Comparison of ENCODE assay signal across 1 cellular context in the genomic region with DNA sequence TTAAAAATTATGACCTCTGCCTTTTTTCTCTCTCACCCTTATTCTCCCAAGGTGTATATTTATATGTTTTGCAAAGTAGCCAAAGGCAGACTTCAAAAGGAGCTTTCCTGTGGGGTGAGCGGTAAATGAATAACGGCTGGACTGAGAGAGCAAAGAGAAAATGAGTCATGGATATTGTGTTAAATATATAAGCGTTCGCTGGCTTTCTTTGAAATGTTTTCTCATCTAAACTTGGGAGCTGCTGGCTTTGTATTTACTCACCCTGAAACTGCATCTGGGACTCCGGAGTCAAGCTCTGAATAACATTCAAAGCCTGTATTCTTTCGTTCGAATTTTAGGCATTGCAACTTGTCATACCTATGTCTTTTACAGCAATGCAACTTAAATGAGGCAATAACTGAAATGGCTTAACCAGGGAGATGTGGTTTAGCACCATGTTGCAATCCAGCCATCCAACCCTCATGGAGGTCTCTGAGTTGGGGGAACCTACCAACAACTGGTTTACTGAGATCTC.
TF ChIP-seq lines count a peak whose summit lies in the region.

No MANE protein-coding gene starts in this region.

TF ChIP-seq in HepG2, 621 proteins besides CTCF, POLR2A, EP300 and RAD21 (continued from another document and continues in another):
- TF ChIP-seq, protein P1, sequence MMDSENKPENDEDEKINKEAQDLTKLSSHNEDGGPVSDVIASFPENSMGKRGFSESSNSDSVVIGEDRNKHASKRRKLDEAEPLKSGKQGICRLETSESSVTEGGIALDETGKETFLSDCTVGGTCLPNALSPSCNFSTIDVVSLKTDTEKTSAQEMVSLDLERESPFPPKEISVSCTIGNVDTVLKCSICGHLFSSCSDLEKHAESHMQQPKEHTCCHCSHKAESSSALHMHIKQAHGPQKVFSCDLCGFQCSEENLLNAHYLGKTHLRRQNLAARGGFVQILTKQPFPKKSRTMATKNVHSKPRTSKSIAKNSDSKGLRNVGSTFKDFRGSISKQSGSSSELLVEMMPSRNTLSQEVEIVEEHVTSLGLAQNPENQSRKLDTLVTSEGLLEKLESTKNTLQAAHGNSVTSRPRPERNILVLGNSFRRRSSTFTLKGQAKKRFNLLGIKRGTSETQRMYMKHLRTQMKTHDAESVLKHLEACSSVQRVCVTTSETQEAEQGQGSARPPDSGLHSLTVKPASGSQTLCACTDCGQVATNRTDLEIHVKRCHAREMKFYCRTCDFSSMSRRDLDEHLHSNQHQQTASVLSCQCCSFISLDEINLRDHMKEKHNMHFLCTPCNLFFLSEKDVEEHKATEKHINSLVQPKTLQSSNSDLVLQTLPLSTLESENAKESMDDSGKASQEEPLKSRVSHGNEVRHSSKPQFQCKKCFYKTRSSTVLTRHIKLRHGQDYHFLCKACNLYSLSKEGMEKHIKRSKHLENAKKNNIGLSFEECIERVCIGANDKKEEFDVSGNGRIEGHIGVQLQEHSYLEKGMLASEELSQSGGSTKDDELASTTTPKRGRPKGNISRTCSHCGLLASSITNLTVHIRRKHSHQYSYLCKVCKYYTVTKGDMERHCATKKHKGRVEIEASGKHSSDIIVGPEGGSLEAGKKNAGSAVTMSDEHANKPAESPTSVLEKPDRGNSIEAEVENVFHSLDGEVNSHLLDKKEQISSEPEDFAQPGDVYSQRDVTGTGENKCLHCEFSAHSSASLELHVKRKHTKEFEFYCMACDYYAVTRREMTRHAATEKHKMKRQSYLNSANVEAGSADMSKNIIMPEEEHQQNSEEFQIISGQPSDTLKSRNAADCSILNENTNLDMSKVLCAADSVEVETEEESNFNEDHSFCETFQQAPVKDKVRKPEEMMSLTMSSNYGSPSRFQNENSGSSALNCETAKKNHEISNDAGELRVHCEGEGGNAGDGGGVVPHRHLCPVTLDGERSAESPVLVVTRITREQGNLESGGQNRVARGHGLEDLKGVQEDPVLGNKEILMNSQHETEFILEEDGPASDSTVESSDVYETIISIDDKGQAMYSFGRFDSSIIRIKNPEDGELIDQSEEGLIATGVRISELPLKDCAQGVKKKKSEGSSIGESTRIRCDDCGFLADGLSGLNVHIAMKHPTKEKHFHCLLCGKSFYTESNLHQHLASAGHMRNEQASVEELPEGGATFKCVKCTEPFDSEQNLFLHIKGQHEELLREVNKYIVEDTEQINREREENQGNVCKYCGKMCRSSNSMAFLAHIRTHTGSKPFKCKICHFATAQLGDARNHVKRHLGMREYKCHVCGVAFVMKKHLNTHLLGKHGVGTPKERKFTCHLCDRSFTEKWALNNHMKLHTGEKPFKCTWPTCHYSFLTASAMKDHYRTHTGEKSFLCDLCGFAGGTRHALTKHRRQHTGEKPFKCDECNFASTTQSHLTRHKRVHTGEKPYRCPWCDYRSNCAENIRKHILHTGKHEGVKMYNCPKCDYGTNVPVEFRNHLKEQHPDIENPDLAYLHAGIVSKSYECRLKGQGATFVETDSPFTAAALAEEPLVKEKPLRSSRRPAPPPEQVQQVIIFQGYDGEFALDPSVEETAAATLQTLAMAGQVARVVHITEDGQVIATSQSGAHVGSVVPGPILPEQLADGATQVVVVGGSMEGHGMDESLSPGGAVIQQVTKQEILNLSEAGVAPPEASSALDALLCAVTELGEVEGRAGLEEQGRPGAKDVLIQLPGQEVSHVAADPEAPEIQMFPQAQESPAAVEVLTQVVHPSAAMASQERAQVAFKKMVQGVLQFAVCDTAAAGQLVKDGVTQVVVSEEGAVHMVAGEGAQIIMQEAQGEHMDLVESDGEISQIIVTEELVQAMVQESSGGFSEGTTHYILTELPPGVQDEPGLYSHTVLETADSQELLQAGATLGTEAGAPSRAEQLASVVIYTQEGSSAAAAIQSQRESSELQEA (CRISPR knock-in tag; IDR thresholded peaks at IDR 0.05; ENCODE audit: not compliant biosample characterization): no peak
- TF ChIP-seq ZNF775 (CRISPR knock-in tag; IDR thresholded peaks at IDR 0.05; ENCODE audit: borderline replicate concordance) (peak; percentile 95; the same call in 1 of the 2 replicates), EHMT2 (IDR thresholded peaks at IDR 0.05; ENCODE audit: borderline replicate concordance, low read depth, low read length) (no peak), KDM6A (CRISPR knock-in tag; IDR thresholded peaks at IDR 0.05; ENCODE audit: low read depth) (peak; percentile 53; the same call in 1 of the 2 replicates), DNMT3B (CRISPR knock-in tag; conservative IDR thresholded peaks at IDR 0.05) (no peak; the same call in 1 of the 2 replicates), ZNF557 (CRISPR knock-in tag; IDR thresholded peaks at IDR 0.05) (0 out of 2 replicates have a peak, but pooled peaks have one; percentile 58), ZNF44 (CRISPR knock-in tag; IDR thresholded peaks at IDR 0.05) (no peak), HNRNPH1 (optimal IDR thresholded peaks at IDR 0.05; ENCODE audit: low read depth, low read length) (no peak), ZNF224 (CRISPR knock-in tag; IDR thresholded peaks at IDR 0.05) (no peak), GFI1 (CRISPR knock-in tag; IDR thresholded peaks at IDR 0.05; ENCODE audit: borderline replicate concordance) (0 out of 2 replicates have a peak, but pooled peaks have one; percentile 44), NCOA2 (CRISPR knock-in tag; IDR thresholded peaks at IDR 0.05) (peak; percentile 84), TEAD2 (CRISPR knock-in tag; IDR thresholded peaks at IDR 0.05) (no peak), POLR2G (IDR thresholded peaks at IDR 0.05; ENCODE audit: low read depth, low read length) (peak; percentile 54; the same call in 1 of the 2 replicates), MTF2 (CRISPR knock-in tag; IDR thresholded peaks at IDR 0.05; ENCODE audit: borderline replicate concordance) (no peak), CEBPG (CRISPR knock-in tag; IDR thresholded peaks at IDR 0.05) (peak; percentile 95), FOXM1 (CRISPR knock-in tag; IDR thresholded peaks at IDR 0.05) (no peak), ONECUT2 (CRISPR knock-in tag; IDR thresholded peaks at IDR 0.05) (no peak), TBX2 (CRISPR knock-in tag; IDR thresholded peaks at IDR 0.05; ENCODE audit: borderline replicate concordance) (peak; percentile 94), FOXP1 (IDR thresholded peaks at IDR 0.05) (no peak), FOXP1 (CRISPR knock-in tag; IDR thresholded peaks at IDR 0.05) (peak; percentile 83), ZNF558 (CRISPR knock-in tag; IDR thresholded peaks at IDR 0.05; ENCODE audit: borderline replicate concordance) (no peak)
- TF ChIP-seq, protein P2, sequence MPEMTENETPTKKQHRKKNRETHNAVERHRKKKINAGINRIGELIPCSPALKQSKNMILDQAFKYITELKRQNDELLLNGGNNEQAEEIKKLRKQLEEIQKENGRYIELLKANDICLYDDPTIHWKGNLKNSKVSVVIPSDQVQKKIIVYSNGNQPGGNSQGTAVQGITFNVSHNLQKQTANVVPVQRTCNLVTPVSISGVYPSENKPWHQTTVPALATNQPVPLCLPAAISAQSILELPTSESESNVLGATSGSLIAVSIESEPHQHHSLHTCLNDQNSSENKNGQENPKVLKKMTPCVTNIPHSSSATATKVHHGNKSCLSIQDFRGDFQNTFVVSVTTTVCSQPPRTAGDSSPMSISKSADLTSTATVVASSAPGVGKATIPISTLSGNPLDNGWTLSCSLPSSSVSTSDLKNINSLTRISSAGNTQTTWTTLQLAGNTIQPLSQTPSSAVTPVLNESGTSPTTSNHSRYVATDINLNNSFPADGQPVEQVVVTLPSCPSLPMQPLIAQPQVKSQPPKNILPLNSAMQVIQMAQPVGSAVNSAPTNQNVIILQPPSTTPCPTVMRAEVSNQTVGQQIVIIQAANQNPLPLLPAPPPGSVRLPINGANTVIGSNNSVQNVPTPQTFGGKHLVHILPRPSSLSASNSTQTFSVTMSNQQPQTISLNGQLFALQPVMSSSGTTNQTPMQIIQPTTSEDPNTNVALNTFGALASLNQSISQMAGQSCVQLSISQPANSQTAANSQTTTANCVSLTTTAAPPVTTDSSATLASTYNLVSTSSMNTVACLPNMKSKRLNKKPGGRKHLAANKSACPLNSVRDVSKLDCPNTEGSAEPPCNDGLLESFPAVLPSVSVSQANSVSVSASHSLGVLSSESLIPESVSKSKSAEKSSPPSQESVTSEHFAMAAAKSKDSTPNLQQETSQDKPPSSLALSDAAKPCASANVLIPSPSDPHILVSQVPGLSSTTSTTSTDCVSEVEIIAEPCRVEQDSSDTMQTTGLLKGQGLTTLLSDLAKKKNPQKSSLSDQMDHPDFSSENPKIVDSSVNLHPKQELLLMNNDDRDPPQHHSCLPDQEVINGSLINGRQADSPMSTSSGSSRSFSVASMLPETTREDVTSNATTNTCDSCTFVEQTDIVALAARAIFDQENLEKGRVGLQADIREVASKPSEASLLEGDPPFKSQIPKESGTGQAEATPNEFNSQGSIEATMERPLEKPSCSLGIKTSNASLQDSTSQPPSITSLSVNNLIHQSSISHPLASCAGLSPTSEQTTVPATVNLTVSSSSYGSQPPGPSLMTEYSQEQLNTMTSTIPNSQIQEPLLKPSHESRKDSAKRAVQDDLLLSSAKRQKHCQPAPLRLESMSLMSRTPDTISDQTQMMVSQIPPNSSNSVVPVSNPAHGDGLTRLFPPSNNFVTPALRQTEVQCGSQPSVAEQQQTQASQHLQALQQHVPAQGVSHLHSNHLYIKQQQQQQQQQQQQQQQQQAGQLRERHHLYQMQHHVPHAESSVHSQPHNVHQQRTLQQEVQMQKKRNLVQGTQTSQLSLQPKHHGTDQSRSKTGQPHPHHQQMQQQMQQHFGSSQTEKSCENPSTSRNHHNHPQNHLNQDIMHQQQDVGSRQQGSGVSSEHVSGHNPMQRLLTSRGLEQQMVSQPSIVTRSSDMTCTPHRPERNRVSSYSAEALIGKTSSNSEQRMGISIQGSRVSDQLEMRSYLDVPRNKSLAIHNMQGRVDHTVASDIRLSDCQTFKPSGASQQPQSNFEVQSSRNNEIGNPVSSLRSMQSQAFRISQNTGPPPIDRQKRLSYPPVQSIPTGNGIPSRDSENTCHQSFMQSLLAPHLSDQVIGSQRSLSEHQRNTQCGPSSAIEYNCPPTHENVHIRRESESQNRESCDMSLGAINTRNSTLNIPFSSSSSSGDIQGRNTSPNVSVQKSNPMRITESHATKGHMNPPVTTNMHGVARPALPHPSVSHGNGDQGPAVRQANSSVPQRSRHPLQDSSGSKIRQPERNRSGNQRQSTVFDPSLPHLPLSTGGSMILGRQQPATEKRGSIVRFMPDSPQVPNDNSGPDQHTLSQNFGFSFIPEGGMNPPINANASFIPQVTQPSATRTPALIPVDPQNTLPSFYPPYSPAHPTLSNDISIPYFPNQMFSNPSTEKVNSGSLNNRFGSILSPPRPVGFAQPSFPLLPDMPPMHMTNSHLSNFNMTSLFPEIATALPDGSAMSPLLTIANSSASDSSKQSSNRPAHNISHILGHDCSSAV (CRISPR knock-in tag; IDR thresholded peaks at IDR 0.05; ENCODE audit: borderline replicate concordance): no peak
- TF ChIP-seq, protein P3, sequence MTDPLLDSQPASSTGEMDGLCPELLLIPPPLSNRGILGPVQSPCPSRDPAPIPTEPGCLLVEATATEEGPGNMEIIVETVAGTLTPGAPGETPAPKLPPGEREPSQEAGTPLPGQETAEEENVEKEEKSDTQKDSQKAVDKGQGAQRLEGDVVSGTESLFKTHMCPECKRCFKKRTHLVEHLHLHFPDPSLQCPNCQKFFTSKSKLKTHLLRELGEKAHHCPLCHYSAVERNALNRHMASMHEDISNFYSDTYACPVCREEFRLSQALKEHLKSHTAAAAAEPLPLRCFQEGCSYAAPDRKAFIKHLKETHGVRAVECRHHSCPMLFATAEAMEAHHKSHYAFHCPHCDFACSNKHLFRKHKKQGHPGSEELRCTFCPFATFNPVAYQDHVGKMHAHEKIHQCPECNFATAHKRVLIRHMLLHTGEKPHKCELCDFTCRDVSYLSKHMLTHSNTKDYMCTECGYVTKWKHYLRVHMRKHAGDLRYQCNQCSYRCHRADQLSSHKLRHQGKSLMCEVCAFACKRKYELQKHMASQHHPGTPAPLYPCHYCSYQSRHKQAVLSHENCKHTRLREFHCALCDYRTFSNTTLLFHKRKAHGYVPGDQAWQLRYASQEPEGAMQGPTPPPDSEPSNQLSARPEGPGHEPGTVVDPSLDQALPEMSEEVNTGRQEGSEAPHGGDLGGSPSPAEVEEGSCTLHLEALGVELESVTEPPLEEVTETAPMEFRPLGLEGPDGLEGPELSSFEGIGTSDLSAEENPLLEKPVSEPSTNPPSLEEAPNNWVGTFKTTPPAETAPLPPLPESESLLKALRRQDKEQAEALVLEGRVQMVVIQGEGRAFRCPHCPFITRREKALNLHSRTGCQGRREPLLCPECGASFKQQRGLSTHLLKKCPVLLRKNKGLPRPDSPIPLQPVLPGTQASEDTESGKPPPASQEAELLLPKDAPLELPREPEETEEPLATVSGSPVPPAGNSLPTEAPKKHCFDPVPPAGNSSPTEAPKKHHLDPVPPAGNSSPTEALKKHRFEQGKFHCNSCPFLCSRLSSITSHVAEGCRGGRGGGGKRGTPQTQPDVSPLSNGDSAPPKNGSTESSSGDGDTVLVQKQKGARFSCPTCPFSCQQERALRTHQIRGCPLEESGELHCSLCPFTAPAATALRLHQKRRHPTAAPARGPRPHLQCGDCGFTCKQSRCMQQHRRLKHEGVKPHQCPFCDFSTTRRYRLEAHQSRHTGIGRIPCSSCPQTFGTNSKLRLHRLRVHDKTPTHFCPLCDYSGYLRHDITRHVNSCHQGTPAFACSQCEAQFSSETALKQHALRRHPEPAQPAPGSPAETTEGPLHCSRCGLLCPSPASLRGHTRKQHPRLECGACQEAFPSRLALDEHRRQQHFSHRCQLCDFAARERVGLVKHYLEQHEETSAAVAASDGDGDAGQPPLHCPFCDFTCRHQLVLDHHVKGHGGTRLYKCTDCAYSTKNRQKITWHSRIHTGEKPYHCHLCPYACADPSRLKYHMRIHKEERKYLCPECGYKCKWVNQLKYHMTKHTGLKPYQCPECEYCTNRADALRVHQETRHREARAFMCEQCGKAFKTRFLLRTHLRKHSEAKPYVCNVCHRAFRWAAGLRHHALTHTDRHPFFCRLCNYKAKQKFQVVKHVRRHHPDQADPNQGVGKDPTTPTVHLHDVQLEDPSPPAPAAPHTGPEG (CRISPR knock-in tag; IDR thresholded peaks at IDR 0.05): no peak
- TF ChIP-seq, protein P4, sequence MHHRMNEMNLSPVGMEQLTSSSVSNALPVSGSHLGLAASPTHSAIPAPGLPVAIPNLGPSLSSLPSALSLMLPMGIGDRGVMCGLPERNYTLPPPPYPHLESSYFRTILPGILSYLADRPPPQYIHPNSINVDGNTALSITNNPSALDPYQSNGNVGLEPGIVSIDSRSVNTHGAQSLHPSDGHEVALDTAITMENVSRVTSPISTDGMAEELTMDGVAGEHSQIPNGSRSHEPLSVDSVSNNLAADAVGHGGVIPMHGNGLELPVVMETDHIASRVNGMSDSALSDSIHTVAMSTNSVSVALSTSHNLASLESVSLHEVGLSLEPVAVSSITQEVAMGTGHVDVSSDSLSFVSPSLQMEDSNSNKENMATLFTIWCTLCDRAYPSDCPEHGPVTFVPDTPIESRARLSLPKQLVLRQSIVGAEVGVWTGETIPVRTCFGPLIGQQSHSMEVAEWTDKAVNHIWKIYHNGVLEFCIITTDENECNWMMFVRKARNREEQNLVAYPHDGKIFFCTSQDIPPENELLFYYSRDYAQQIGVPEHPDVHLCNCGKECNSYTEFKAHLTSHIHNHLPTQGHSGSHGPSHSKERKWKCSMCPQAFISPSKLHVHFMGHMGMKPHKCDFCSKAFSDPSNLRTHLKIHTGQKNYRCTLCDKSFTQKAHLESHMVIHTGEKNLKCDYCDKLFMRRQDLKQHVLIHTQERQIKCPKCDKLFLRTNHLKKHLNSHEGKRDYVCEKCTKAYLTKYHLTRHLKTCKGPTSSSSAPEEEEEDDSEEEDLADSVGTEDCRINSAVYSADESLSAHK (CRISPR knock-in tag; IDR thresholded peaks at IDR 0.05; ENCODE audit: borderline replicate concordance): no peak
- TF ChIP-seq, protein P5, sequence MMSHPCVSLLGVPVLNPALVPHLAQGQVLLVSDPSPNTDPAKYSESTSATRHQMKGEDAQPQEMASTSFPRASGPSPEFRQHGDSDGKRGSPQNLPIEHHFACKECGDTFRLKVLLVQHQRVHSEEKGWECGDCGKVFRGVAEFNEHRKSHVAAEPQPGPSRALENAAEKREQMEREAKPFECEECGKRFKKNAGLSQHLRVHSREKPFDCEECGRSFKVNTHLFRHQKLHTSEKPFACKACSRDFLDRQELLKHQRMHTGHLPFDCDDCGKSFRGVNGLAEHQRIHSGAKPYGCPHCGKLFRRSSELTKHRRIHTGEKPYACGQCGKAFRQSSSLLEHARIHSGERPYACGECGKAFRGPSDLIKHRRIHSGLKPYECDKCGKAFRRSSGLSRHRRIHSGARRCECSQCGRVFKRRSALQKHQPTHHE (CRISPR knock-in tag; IDR thresholded peaks at IDR 0.05; ENCODE audit: borderline replicate concordance): no peak
